In genomic region chr4:148284526-148285193, GRCh38 we compare ENCODE assay signal across 13 cellular contexts.
DNase-seq lines count a peak whose midpoint lies in the region; ATAC-seq, FAIRE-seq and TF ChIP-seq lines count a peak whose summit lies in the region.
"Had no signal": no experiment of that assay in that cellular context is flagged by ENCODE, and none has a peak within 500 bp of the region (broad histone marks: within the 10 kb centered on the region; RNA-seq: fewer than 3 reads in every experiment).

No MANE protein-coding gene starts in this region.

- intact Hi-C loops in GM12878 (cut with micrococcal nuclease; ENCODE audit: unreplicated experiment): no loop called here

- TF ChIP-seq CTCF in GM12878 (IDR thresholded peaks at IDR 0.05 in 2 of 3, conservative IDR thresholded peaks at IDR 0.05 in 1 of 3; ENCODE audit: control insufficient read depth in 2 of 3, extremely low read depth in 1 of 3, insufficient read depth in 1 of 3, low read depth in 3 of 3, low read length in 3 of 3) (no peak; a peak in 1 of 6 replicates), endothelial cell (IDR thresholded peaks at IDR 0.05; ENCODE audit: unreplicated experiment) (no peak)

- H3K27ac Mint-ChIP-seq in endothelial cell (ENCODE audit: unreplicated experiment): no peak overlapping the region
- H3K27ac Mint-ChIP-seq: activated naive CD4-positive, alpha-beta T cell treated with anti-CD3 and anti-CD28 coated beads, Interleukin-2, amount 50 U/mL, for 72 hours had no signal

- H3K27ac ChIP-seq in GM12878 (ENCODE audit: control insufficient read depth, insufficient read depth): no peak overlapping the region
- peak overlapping the region; percentile 12 for H3K27ac ChIP-seq in skeletal muscle tissue (ENCODE audit: low read depth, low read length)
- H3K27ac ChIP-seq: thoracic aorta had no signal

- no peak for TF ChIP-seq EP300 in GM12878 (IDR thresholded peaks at IDR 0.05; ENCODE audit: borderline replicate concordance in 1 of 2, control insufficient read depth in 1 of 2, low read depth in 2 of 2, low read length in 2 of 2)

- in situ Hi-C loops in GM12878 (cut with MboI): no loop called here

- FAIRE-seq in GM12878 (lab: Jason Lieb, UNC): no peak
- peak; percentile 80 for FAIRE-seq in islet of Langerhans (lab: Jason Lieb, UNC)

- no peaks in the 10 kb centered on the region for H3K79me2 ChIP-seq in GM12878 (ENCODE audit: control insufficient read depth, insufficient read depth, low read length)

- H3K4me3 ChIP-seq in GM12878: no peak overlapping the region
- no peak overlapping the region for H3K4me3 ChIP-seq in skeletal muscle tissue (ENCODE audit: low read length in 3 of 3)
- H3K4me3 ChIP-seq: lung, thoracic aorta had no signal

- no peaks in the 10 kb centered on the region for H3K36me3 Mint-ChIP-seq in endothelial cell (ENCODE audit: low read depth, unreplicated experiment)
- H3K36me3 Mint-ChIP-seq: activated naive CD4-positive, alpha-beta T cell treated with anti-CD3 and anti-CD28 coated beads, Interleukin-2, amount 50 U/mL, for 72 hours had no signal

- no peaks in the 10 kb centered on the region for H3K9me3 Mint-ChIP-seq in endothelial cell (ENCODE audit: unreplicated experiment)
- H3K9me3 Mint-ChIP-seq: activated naive CD4-positive, alpha-beta T cell treated with anti-CD3 and anti-CD28 coated beads, Interleukin-2, amount 50 U/mL, for 72 hours had no signal

- DNase-seq in DMS53 (lab: John Stamatoyannopoulos, UW) (peak; percentile 1), DMS53 treated with DMSO at 0.1 percent for 48 hours (lab: John Stamatoyannopoulos, UW; ENCODE audit: unreplicated experiment) (no peak), GM12878 (ENCODE audit: low read depth, low spot score) (no peak), SIG-M5 treated with dmso at 0.1 percent for 504 hours (lab: John Stamatoyannopoulos, UW; ENCODE audit: unreplicated experiment) (no peak), NCI-H748 treated with DMSO at 0.1 percent for 48 hours (lab: John Stamatoyannopoulos, UW) (no peak), endothelial cell (ENCODE audit: low spot score) (no peak)
- DNase-seq: 8988T, NCI-H1436 treated with DMSO at 0.1 percent for 48 hours had no signal

- H3K27me3 ChIP-seq in GM12878 (replicated peaks in 1 of 2; ENCODE audit: control insufficient read depth in 2 of 2, insufficient read depth in 2 of 2, low read length in 1 of 2) (no peaks in the 10 kb centered on the region), skeletal muscle tissue (ENCODE audit: control insufficient read depth in 3 of 3, insufficient read depth in 3 of 3, low read length in 3 of 3) (no peaks in the 10 kb centered on the region)

- SMC1A ChIA-PET in GM12878 (lab: Charles Lee; ENCODE audit: uncharacterized antibody, unreplicated experiment): interaction anchor here (0.7 kb wide), 1 partner anchor 404 kb away, joined by 3 read pairs; no protein-coding TSS in a partner anchor

- H3K9ac ChIP-seq in GM12878 (ENCODE audit: control insufficient read depth, insufficient read depth, low read length): no peak overlapping the region
- no peak overlapping the region for H3K9ac ChIP-seq in skeletal muscle tissue (ENCODE audit: low read depth in 1 of 3, low read length in 3 of 3)

- TF ChIP-seq POLR2A in GM12878 (IDR thresholded peaks at IDR 0.05; ENCODE audit: low read depth, low read length): no peak

- H3K4me3 Mint-ChIP-seq in endothelial cell (ENCODE audit: unreplicated experiment): no peak overlapping the region

- no peaks in the 10 kb centered on the region for H4K20me1 ChIP-seq in GM12878 (ENCODE audit: control insufficient read depth, insufficient read depth)

- CTCF ChIA-PET in GM12878 (lab: Yijun Ruan, JAX): no interaction called here

- no peaks in the 10 kb centered on the region for H3K4me1 ChIP-seq in GM12878 (ENCODE audit: control insufficient read depth, insufficient read depth, low read length)
- H3K4me1 ChIP-seq in skeletal muscle tissue (ENCODE audit: control insufficient read depth in 3 of 3, insufficient read depth in 3 of 3, low read length in 3 of 3): peaks cover 14 to 25% (median 21%) of the 10 kb centered on the region in 3 donors

- H2AFZ ChIP-seq in GM12878 (ENCODE audit: control insufficient read depth, low read depth, low read length): no peak overlapping the region

- H3K27me3 Mint-ChIP-seq in endothelial cell (ENCODE audit: unreplicated experiment): peaks cover 2% of the 10 kb centered on the region

- no peaks in the 10 kb centered on the region for H3K9me3 ChIP-seq in GM12878 (replicated peaks; ENCODE audit: control insufficient read depth, insufficient read depth, low read length)
- no peaks in the 10 kb centered on the region for H3K9me3 ChIP-seq in skeletal muscle tissue (ENCODE audit: control insufficient read depth in 3 of 3, low read length in 3 of 3)
- H3K9me3 ChIP-seq: thoracic aorta had no signal

- BruUV-seq in GM12878 (replicated peaks; lab: Mats Ljungman, UMichigan): no TSS peak

- H3K36me3 ChIP-seq in GM12878 (ENCODE audit: control insufficient read depth in 2 of 2, insufficient read depth in 2 of 2, low read length in 1 of 2): no peaks in the 10 kb centered on the region
- no peaks in the 10 kb centered on the region for H3K36me3 ChIP-seq in skeletal muscle tissue (ENCODE audit: control insufficient read depth in 3 of 3, insufficient read depth in 3 of 3, low read length in 3 of 3)
- H3K36me3 ChIP-seq: thoracic aorta had no signal

- RAD21 ChIA-PET in GM12878 (lab: Charles Lee; ENCODE audit: unreplicated experiment): no interaction called here

- ATAC-seq in GM12878: no peak
- ATAC-seq: activated naive CD4-positive, alpha-beta T cell treated with anti-CD3 and anti-CD28 coated beads, Interleukin-2, amount 50 U/mL, for 72 hours had no signal

- TF ChIP-seq RAD21 in GM12878 (IDR thresholded peaks at IDR 0.05; ENCODE audit: insufficient read depth, low read depth, low read length): 0 out of 2 replicates have a peak, but pooled peaks have one; percentile 35

- H3K4me2 ChIP-seq in GM12878 (ENCODE audit: control insufficient read depth, insufficient read depth): no peak overlapping the region

- WGBS in GM12878 (ENCODE audit: insufficient coverage, insufficient replicate concordance, low lambda C conversion rate, missing lambda C conversion rate): 13% methylated on average over 3 of the region's 3 CpGs

- H3K4me1 Mint-ChIP-seq in endothelial cell (ENCODE audit: unreplicated experiment): no peaks in the 10 kb centered on the region

- POLR2A ChIA-PET in GM12878 (lab: Charles Lee): no interaction called here

TF ChIP-seq in GM12878, 131 proteins besides CTCF, POLR2A, EP300 and RAD21:
- TF ChIP-seq ZNF384 (IDR thresholded peaks at IDR 0.05; ENCODE audit: borderline replicate concordance, low read depth, low read length) (no peak), TAF1 (IDR thresholded peaks at IDR 0.05; ENCODE audit: borderline replicate concordance, low read depth, low read length) (no peak), BMI1 (IDR thresholded peaks at IDR 0.05; ENCODE audit: borderline replicate concordance) (no peak), MXI1 (IDR thresholded peaks at IDR 0.05; ENCODE audit: low read depth, low read length) (no peak), CHD1 (IDR thresholded peaks at IDR 0.05; ENCODE audit: low read depth, low read length) (no peak), POLR2AphosphoS2 (IDR thresholded peaks at IDR 0.05; ENCODE audit: low read depth, low read length) (no peak), RUNX3 (IDR thresholded peaks at IDR 0.05; ENCODE audit: low read length) (no peak), NBN (IDR thresholded peaks at IDR 0.05) (no peak), ZNF622 (IDR thresholded peaks at IDR 0.05) (no peak), RAD51 (IDR thresholded peaks at IDR 0.05) (no peak), E2F4 (IDR thresholded peaks at IDR 0.05; ENCODE audit: low read depth, low read length) (no peak)
TF ChIP-seq in GM12878: peak in this region for 0.
